Comparison of ENCODE assay signal across 8 cellular contexts in genomic region chr6:26021350-26022165, GRCh38. TPM values are rescaled to one million over a fixed set of nuclear protein-coding genes. Genes with fewer than 3 reads are reported as not detected.
A peak's percentile ranks its signal among the peaks of the same experiment; 100 is the strongest.
DNase-seq lines count a peak whose midpoint lies in the region; ATAC-seq and TF ChIP-seq lines count a peak whose summit lies in the region.

No MANE protein-coding gene starts in this region.

- H3K36me3 Mint-ChIP-seq in activated T-helper 17 cell treated with anti-CD3 and anti-CD28 coated beads, Interleukin-2, amount 50 U/mL, for 72 hours (ENCODE audit: low read depth), result peaks cover 26% of the 10 kb centered on the region
- H3K36me3 Mint-ChIP-seq in natural killer cell, result no peaks in the 10 kb centered on the region

- peaks cover 10% of the 10 kb centered on the region for H3K4me1 Mint-ChIP-seq in activated T-helper 17 cell treated with anti-CD3 and anti-CD28 coated beads, Interleukin-2, amount 50 U/mL, for 72 hours
- H3K4me1 Mint-ChIP-seq in natural killer cell, result peaks cover 47 to 49% of the 10 kb centered on the region in 2 donors
- peaks cover 71% of the 10 kb centered on the region for H3K4me1 Mint-ChIP-seq in stimulated activated naive CD8-positive, alpha-beta T cell treated with anti-CD3 and anti-CD28 coated beads, Interleukin-15, amount 100 ng/mL, for 72 hours

- intact Hi-C loops in natural killer cell (cut with micrococcal nuclease), result loop anchor here (1.0 to 10.0 kb wide), 7 partner anchors 29 to 1873 kb away; partner anchors contain the start of gene ZNF184

- no peak for TF ChIP-seq CTCF in fibroblast of mammary gland (conservative IDR thresholded peaks at IDR 0.05; ENCODE audit: control insufficient read depth, insufficient read depth, low read depth, low read length)
- TF ChIP-seq CTCF in natural killer cell (IDR thresholded peaks at IDR 0.05), result no peak

- peaks cover 3% of the 10 kb centered on the region for H3K9me3 Mint-ChIP-seq in activated T-helper 17 cell treated with anti-CD3 and anti-CD28 coated beads, Interleukin-2, amount 50 U/mL, for 72 hours
- H3K9me3 Mint-ChIP-seq in natural killer cell, result no peaks in the 10 kb centered on the region
- H3K9me3 Mint-ChIP-seq in stimulated activated naive CD8-positive, alpha-beta T cell treated with anti-CD3 and anti-CD28 coated beads, Interleukin-15, amount 100 ng/mL, for 72 hours, result peaks cover 0 to 6% of the 10 kb centered on the region in 2 donors

- peak overlapping the region; percentile 75 for H3K4me3 ChIP-seq in fibroblast of mammary gland (ENCODE audit: control insufficient read depth, low read depth, low read length)

- no peaks in the 10 kb centered on the region for H3K27me3 Mint-ChIP-seq in activated T-helper 17 cell treated with anti-CD3 and anti-CD28 coated beads, Interleukin-2, amount 50 U/mL, for 72 hours
- no peaks in the 10 kb centered on the region for H3K27me3 Mint-ChIP-seq in natural killer cell (ENCODE audit: low read depth in 2 of 2)
- H3K27me3 Mint-ChIP-seq in stimulated activated naive CD8-positive, alpha-beta T cell treated with anti-CD3 and anti-CD28 coated beads, Interleukin-15, amount 100 ng/mL, for 72 hours, result no peaks in the 10 kb centered on the region

- peak overlapping the region; percentile 86 for H3K4me3 Mint-ChIP-seq in activated T-helper 17 cell treated with anti-CD3 and anti-CD28 coated beads, Interleukin-2, amount 50 U/mL, for 72 hours
- H3K4me3 Mint-ChIP-seq in natural killer cell, result peak overlapping the region; percentile 98
- peak overlapping the region; percentile 96 to 97 for H3K4me3 Mint-ChIP-seq in stimulated activated naive CD8-positive, alpha-beta T cell treated with anti-CD3 and anti-CD28 coated beads, Interleukin-15, amount 100 ng/mL, for 72 hours

- ATAC-seq in activated T-helper 17 cell treated with anti-CD3 and anti-CD28 coated beads, Interleukin-2, amount 50 U/mL, for 72 hours (replicated peaks), result peak; percentile 63
- ATAC-seq in natural killer cell, result peak; percentile 60 to 83 (median 65)
- ATAC-seq in stimulated activated naive CD8-positive, alpha-beta T cell treated with anti-CD3 and anti-CD28 coated beads, Interleukin-15, amount 100 ng/mL, for 72 hours, result peak; percentile 72

- peak overlapping the region; percentile 93 for H3K27ac Mint-ChIP-seq in activated T-helper 17 cell treated with anti-CD3 and anti-CD28 coated beads, Interleukin-2, amount 50 U/mL, for 72 hours
- peak overlapping the region; percentile 97 to 100 for H3K27ac Mint-ChIP-seq in natural killer cell
- peak overlapping the region; percentile 100 for H3K27ac Mint-ChIP-seq in stimulated activated naive CD8-positive, alpha-beta T cell treated with anti-CD3 and anti-CD28 coated beads, Interleukin-15, amount 100 ng/mL, for 72 hours

- DNase-seq in Daoy (ENCODE audit: low read depth), result peak; percentile 97
- DNase-seq in H4 (ENCODE audit: low spot score), result peak; percentile 83
- DNase-seq in LoVo (ENCODE audit: low spot score), result peak; percentile 89
- DNase-seq in RPMI8226, result peak; percentile 86
- peak; percentile 94 for DNase-seq in fibroblast of mammary gland (ENCODE audit: low read depth)
- DNase-seq in natural killer cell, result peak; percentile 82
- DNase-seq in stimulated activated naive CD8-positive, alpha-beta T cell treated with anti-CD3 and anti-CD28 coated beads, Interleukin-15, amount 100 ng/mL, for 72 hours, result peak; percentile 88 to 94

RNA-seq across cellular contexts. Expression of gene TRIM38, which starts 59.0 kb away (rescaled TPM):
- 5.0 and 5.4 TPM in 2 replicates for total RNA-seq in Daoy (2014; rRNA removed; shearing (Covaris generic))
- 4.7 and 7.1 TPM in 2 replicates for total RNA-seq in H4 (2014; rRNA removed; shearing (Covaris generic))
- 10 to 100 TPM; 26.7 to 69.2 TPM for total RNA-seq in activated T-helper 17 cell treated with anti-CD3 and anti-CD28 coated beads, Interleukin-2, amount 50 U/mL, for 72 hours
- total RNA-seq in natural killer cell, result 10 to 100 TPM; 25.5 to 30.5 (median 27.1) TPM

Comparison
In these comparisons a context has a peak if more than half of its experiments do, and no peak if none do; other contexts are left out.
1. Peak in every context shown above with its lines: DNase-seq, ATAC-seq and H3K4me3 ChIP-seq.